In the genomic region with DNA sequence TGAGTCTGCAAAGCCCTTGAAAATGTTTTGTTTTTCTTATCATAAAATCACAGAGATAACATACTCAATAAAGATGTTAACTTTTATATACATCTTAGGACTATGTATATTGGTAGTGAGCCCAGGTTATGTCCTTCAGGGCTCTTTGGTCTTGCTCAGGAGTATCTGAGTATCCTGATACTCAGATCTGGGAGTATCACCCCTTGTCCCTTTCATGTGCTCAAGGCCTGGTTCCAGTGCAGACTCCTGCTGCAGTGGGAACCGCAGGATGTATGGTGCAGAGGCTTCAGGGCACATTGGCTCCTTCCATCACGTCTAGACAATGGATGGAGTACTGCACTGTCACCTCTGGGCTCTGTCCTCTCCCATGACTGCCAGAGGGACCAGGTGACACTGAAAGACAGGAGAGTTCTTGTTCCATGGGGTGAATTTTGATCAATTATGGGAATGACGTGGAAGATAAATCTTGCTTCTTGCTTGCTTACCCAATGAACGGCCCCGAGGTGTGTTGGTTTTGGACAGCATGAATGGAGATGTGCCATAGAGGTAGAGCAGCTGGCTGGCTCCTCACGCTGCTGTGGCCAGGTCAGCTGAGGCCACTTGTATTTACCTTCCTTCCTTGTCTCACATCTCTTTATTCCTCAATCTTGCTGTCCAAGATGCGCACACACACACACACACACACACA, we compare ENCODE assay signal across 22 cellular contexts.
"Had no signal": no experiment of that assay in that cellular context is flagged by ENCODE, and none has a peak within 500 bp of the region (broad histone marks: within the 10 kb centered on the region; RNA-seq: fewer than 3 reads in every experiment).

No MANE protein-coding gene starts in this region.

- H3K4me3 Mint-ChIP-seq: activated B cell treated with CpG ODN at 0.5 μM for 24 hours; activated CD4-positive, alpha-beta memory T cell treated with anti-CD3 and anti-CD28 coated beads, Interleukin-2, amount 10 ng/mL, durations not matched to agents 7 days and 5 days; activated CD8-positive, alpha-beta memory T cell treated with anti-CD3 and anti-CD28 coated beads, Interleukin-2, amount 10 ng/mL, durations not matched to agents 7 days and 5 days; activated naive CD8-positive, alpha-beta T cell treated with anti-CD3 and anti-CD28 coated beads for 36 hours; central memory CD8-positive, alpha-beta T cell; stimulated activated naive CD8-positive, alpha-beta T cell treated with anti-CD3 and anti-CD28 coated beads, Interleukin-15, Interleukin-2, amounts not matched to agents 100 ng/mL and 50 ng/mL, for 24 hours had no signal

- H3K36me3 Mint-ChIP-seq: activated CD8-positive, alpha-beta memory T cell treated with anti-CD3 and anti-CD28 coated beads, Interleukin-2, amount 10 ng/mL, durations not matched to agents 7 days and 5 days; activated naive CD8-positive, alpha-beta T cell treated with anti-CD3 and anti-CD28 coated beads for 36 hours had no signal

- H3K27ac ChIP-seq: colonic mucosa, prostate gland, right atrium auricular region, tibial nerve, vagina had no signal

- H3K36me3 ChIP-seq: colonic mucosa, prostate gland, right atrium auricular region, tibial nerve, vagina had no signal

- H3K4me3 ChIP-seq: colonic mucosa, prostate gland, right atrium auricular region, tibial nerve, vagina had no signal

- H3K9me3 ChIP-seq: colonic mucosa, prostate gland, right atrium auricular region, tibial nerve, vagina had no signal

- H3K4me1 ChIP-seq: colonic mucosa, prostate gland, right atrium auricular region, vagina had no signal

- H3K27me3 ChIP-seq: colonic mucosa, right atrium auricular region, tibial nerve, vagina had no signal

- H3K27me3 Mint-ChIP-seq: activated CD4-positive, alpha-beta memory T cell treated with anti-CD3 and anti-CD28 coated beads, Interleukin-2, amount 10 ng/mL, durations not matched to agents 7 days and 5 days; activated CD8-positive, alpha-beta memory T cell treated with anti-CD3 and anti-CD28 coated beads, Interleukin-2, amount 10 ng/mL, durations not matched to agents 7 days and 5 days; central memory CD8-positive, alpha-beta T cell; stimulated activated naive CD8-positive, alpha-beta T cell treated with anti-CD3 and anti-CD28 coated beads, Interleukin-15, Interleukin-2, amounts not matched to agents 100 ng/mL and 50 ng/mL, for 24 hours had no signal

- H3K27ac Mint-ChIP-seq: activated B cell treated with CpG ODN at 0.5 μM for 24 hours; activated CD4-positive, alpha-beta memory T cell treated with anti-CD3 and anti-CD28 coated beads, Interleukin-2, amount 10 ng/mL, durations not matched to agents 7 days and 5 days; activated CD8-positive, alpha-beta memory T cell treated with anti-CD3 and anti-CD28 coated beads, Interleukin-2, amount 10 ng/mL, durations not matched to agents 7 days and 5 days; activated naive CD8-positive, alpha-beta T cell treated with anti-CD3 and anti-CD28 coated beads for 36 hours; stimulated activated naive CD8-positive, alpha-beta T cell treated with anti-CD3 and anti-CD28 coated beads, Interleukin-15, Interleukin-2, amounts not matched to agents 100 ng/mL and 50 ng/mL, for 24 hours had no signal

- FAIRE-seq: islet of Langerhans, small intestine had no signal

- DNase-seq: activated B cell treated with CpG ODN at 0.5 μM for 24 hours; activated CD4-positive, alpha-beta memory T cell treated with anti-CD3 and anti-CD28 coated beads, Interleukin-2, amount 10 ng/mL, durations not matched to agents 7 days and 5 days; activated CD4-positive, alpha-beta T cell treated with anti-CD3 and anti-CD28 coated beads for 4 hours; activated CD8-positive, alpha-beta memory T cell treated with anti-CD3 and anti-CD28 coated beads, Interleukin-2, amount 10 ng/mL, durations not matched to agents 7 days and 5 days; activated naive CD8-positive, alpha-beta T cell treated with anti-CD3 and anti-CD28 coated beads for 36 hours; amygdala; colonic mucosa; erythroblast; foreskin melanocyte; glutamatergic neuron; hippocampal formation; left colon; small intestine; stimulated activated CD4-positive, alpha-beta T cell treated with anti-CD3 and anti-CD28 coated beads, Interleukin-15, amount 100 ng/mL, for 24 hours; stimulated activated CD4-positive, alpha-beta T cell treated with anti-CD3 and anti-CD28 coated beads, Interleukin-2, amount 100 ng/mL, for 48 hours had no signal

- H3K9me3 Mint-ChIP-seq: activated B cell treated with CpG ODN at 0.5 μM for 24 hours; stimulated activated naive CD8-positive, alpha-beta T cell treated with anti-CD3 and anti-CD28 coated beads, Interleukin-15, Interleukin-2, amounts not matched to agents 100 ng/mL and 50 ng/mL, for 24 hours had no signal

- ATAC-seq: activated CD8-positive, alpha-beta memory T cell treated with anti-CD3 and anti-CD28 coated beads, Interleukin-2, amount 10 ng/mL, durations not matched to agents 7 days and 5 days; left colon had no signal

- H3K4me1 Mint-ChIP-seq: activated B cell treated with CpG ODN at 0.5 μM for 24 hours; activated CD4-positive, alpha-beta memory T cell treated with anti-CD3 and anti-CD28 coated beads, Interleukin-2, amount 10 ng/mL, durations not matched to agents 7 days and 5 days; activated CD8-positive, alpha-beta memory T cell treated with anti-CD3 and anti-CD28 coated beads, Interleukin-2, amount 10 ng/mL, durations not matched to agents 7 days and 5 days; activated naive CD8-positive, alpha-beta T cell treated with anti-CD3 and anti-CD28 coated beads for 36 hours; central memory CD8-positive, alpha-beta T cell had no signal
